25 cellular contexts compared by ENCODE assay signal in genomic region chr2:101859604-101860003, GRCh38.
"Had no signal": no experiment of that assay in that cellular context is flagged by ENCODE, and none has a peak within 500 bp of the region (broad histone marks: within the 10 kb centered on the region; RNA-seq: fewer than 3 reads in every experiment).

No MANE protein-coding gene starts in this region.

- H3K27me3 Mint-ChIP-seq: activated naive CD8-positive, alpha-beta T cell; brain had no signal

- H3K27me3 ChIP-seq: MG63, Peyer's patch, SJCRH30 had no signal

- DNase-seq: activated CD4-positive, alpha-beta T cell treated with anti-CD3 and anti-CD28 coated beads for 48 hours; activated CD4-positive, alpha-beta T cell treated with anti-CD3 and anti-CD28 coated beads, Interleukin-2, amount 50 U/mL, for 4 hours; activated CD4-positive, CD25-positive, alpha-beta regulatory T cell treated with anti-CD3 and anti-CD28 coated beads, Interleukin-2, amount 50 U/mL, for 72 hours; activated CD8-positive, alpha-beta memory T cell treated with anti-CD3 and anti-CD28 coated beads, Interleukin-2, amount 50 U/mL, for 48 hours; activated CD8-positive, alpha-beta T cell treated with anti-CD3 and anti-CD28 coated beads, Interleukin-2, amount 10 ng/mL, durations not matched to agents 7 days and 5 days; activated naive CD4-positive, alpha-beta T cell; activated T-cell treated with anti-CD3 and anti-CD28 coated beads, Interleukin-2, amount 50 U/mL, for 48 hours; amygdala; MG63; MV-4-11; NCI-H1092 treated with DMSO at 0.1 percent for 48 hours; NCI-H1417 treated with DMSO at 0.1 percent for 48 hours; NCI-H1694; NCI-H2029; NCI-H2107; NCI-H446; NCI-H524; Peyer's patch; Right ventricle myocardium superior; SJCRH30; SK-N-SH; T-helper 1 cell had no signal

- H3K27ac ChIP-seq: Peyer's patch, RWPE1, SJCRH30 had no signal

- H3K9me3 ChIP-seq: MG63, Peyer's patch, SJCRH30, SK-N-SH had no signal

- H3K27ac Mint-ChIP-seq: activated CD8-positive, alpha-beta T cell treated with anti-CD3 and anti-CD28 coated beads, Interleukin-2, amount 10 ng/mL, durations not matched to agents 7 days and 5 days; activated naive CD8-positive, alpha-beta T cell had no signal

- H3K4me3 Mint-ChIP-seq: activated CD8-positive, alpha-beta T cell treated with anti-CD3 and anti-CD28 coated beads, Interleukin-2, amount 10 ng/mL, durations not matched to agents 7 days and 5 days; activated naive CD8-positive, alpha-beta T cell; brain had no signal

- H3K9me3 Mint-ChIP-seq: brain had no signal

- ATAC-seq: activated CD8-positive, alpha-beta T cell treated with anti-CD3 and anti-CD28 coated beads, Interleukin-2, amount 10 ng/mL, durations not matched to agents 7 days and 5 days had no signal
